Comparison of ENCODE assay signal across 22 cellular contexts in genomic region chr13:112760440-112760839, GRCh38.
A peak's percentile ranks its signal among the peaks of the same experiment; 100 is the strongest.
DNase-seq lines count a peak whose midpoint lies in the region; ATAC-seq, FAIRE-seq and TF ChIP-seq lines count a peak whose summit lies in the region.
"Had no signal": no experiment of that assay in that cellular context is flagged by ENCODE, and none has a peak within 500 bp of the region (broad histone marks: within the 10 kb centered on the region; RNA-seq: fewer than 3 reads in every experiment).

No MANE protein-coding gene starts in this region.

- H3K4me3 ChIP-seq in GM23248 (no peak overlapping the region), astrocyte (ENCODE audit: insufficient read depth, low read depth, low read length) (no peak overlapping the region), fibroblast of mammary gland (ENCODE audit: control insufficient read depth, low read depth, low read length) (no peak overlapping the region), skeletal muscle satellite cell (ENCODE audit: low read length) (no peak overlapping the region)
- H3K4me3 ChIP-seq: GM23338 had no signal

- H3K4me1 ChIP-seq in GM23248 (ENCODE audit: insufficient read depth) (no peaks in the 10 kb centered on the region), astrocyte (ENCODE audit: insufficient read depth, low read length) (no peaks in the 10 kb centered on the region), skeletal muscle satellite cell (ENCODE audit: control insufficient read depth, insufficient read depth, low read length) (peaks cover 6% of the 10 kb centered on the region)

- H3K9me2 ChIP-seq in GM23248 (ENCODE audit: insufficient read depth) = no peaks in the 10 kb centered on the region

- H3F3A ChIP-seq in GM23248 (ENCODE audit: insufficient read depth) = no peaks in the 10 kb centered on the region

- H3K4me2 ChIP-seq in GM23248 (ENCODE audit: unreplicated experiment) (no peak overlapping the region), astrocyte (ENCODE audit: low read length) (no peak overlapping the region), skeletal muscle satellite cell (ENCODE audit: low read length) (peak overlapping the region; percentile 11)
- H3K4me2 ChIP-seq: GM23338 had no signal

- no peaks in the 10 kb centered on the region for H3K27me3 ChIP-seq in GM23248 (replicated peaks; ENCODE audit: insufficient read depth)
- no peaks in the 10 kb centered on the region for H3K27me3 ChIP-seq in astrocyte (ENCODE audit: insufficient read depth, low read length)
- no peaks in the 10 kb centered on the region for H3K27me3 ChIP-seq in skeletal muscle satellite cell (ENCODE audit: control insufficient read depth, insufficient read depth, low read length)
- H3K27me3 ChIP-seq: esophagus squamous epithelium, heart right ventricle had no signal

- H3K9ac ChIP-seq in GM23248 (no peak overlapping the region), astrocyte (ENCODE audit: low read length) (no peak overlapping the region), skeletal muscle satellite cell (ENCODE audit: low read depth, low read length) (no peak overlapping the region)

- no peak overlapping the region for H2AFZ ChIP-seq in GM23248
- no peak overlapping the region for H2AFZ ChIP-seq in astrocyte (ENCODE audit: low read depth, low read length)
- H2AFZ ChIP-seq: GM23338 had no signal

- in situ Hi-C loops in GM23248 (cut with MboI) = no loop called here

- no peaks in the 10 kb centered on the region for H3K27me3 Mint-ChIP-seq in astrocyte (ENCODE audit: low read depth, unreplicated experiment)
- H3K27me3 Mint-ChIP-seq: activated CD4-positive, alpha-beta T cell treated with anti-CD3 and anti-CD28 coated beads, Interleukin-2, amount 10 ng/mL, durations not matched to agents 24 days and 14 days; activated naive CD8-positive, alpha-beta T cell treated with anti-CD3 and anti-CD28 coated beads, Interleukin-2, amount 50 U/mL, for 24 hours; CD8-positive, alpha-beta memory T cell had no signal

- H4K20me1 ChIP-seq in GM23248 (ENCODE audit: insufficient read depth) (no peaks in the 10 kb centered on the region), astrocyte (ENCODE audit: insufficient read depth, low read length) (no peaks in the 10 kb centered on the region)

- WGBS in GM23248 (ENCODE audit: low coverage in 1 of 2, low lambda C conversion rate in 2 of 2, missing lambda C conversion rate in 2 of 2), 2 experiments = 81 to 83% methylated on average over 3 of the region's 3 CpGs

- ATAC-seq in HG03432 (IDR thresholded peaks at IDR 0.05; ENCODE audit: unreplicated experiment) = no peak
- ATAC-seq: activated naive CD8-positive, alpha-beta T cell treated with anti-CD3 and anti-CD28 coated beads, Interleukin-2, amount 50 U/mL, for 24 hours; GM23338; heart right ventricle had no signal

- TF ChIP-seq CTCF in astrocyte (IDR thresholded peaks at IDR 0.05; ENCODE audit: insufficient read depth, low read depth, low read length) = no peak
- no peak for TF ChIP-seq CTCF in fibroblast of mammary gland (conservative IDR thresholded peaks at IDR 0.05; ENCODE audit: control insufficient read depth, insufficient read depth, low read depth, low read length)
- no peak for TF ChIP-seq CTCF in D721Med (IDR thresholded peaks at IDR 0.05; ENCODE audit: insufficient read depth, missing control alignments)

- no peaks in the 10 kb centered on the region for H3K9me3 Mint-ChIP-seq in astrocyte (ENCODE audit: unreplicated experiment)
- H3K9me3 Mint-ChIP-seq: activated CD4-positive, alpha-beta T cell treated with anti-CD3 and anti-CD28 coated beads, Interleukin-2, amount 10 ng/mL, durations not matched to agents 24 days and 14 days; activated naive CD8-positive, alpha-beta T cell treated with anti-CD3 and anti-CD28 coated beads, Interleukin-2, amount 50 U/mL, for 24 hours; CD8-positive, alpha-beta memory T cell; GM23338; immature natural killer cell had no signal

- H3K36me3 Mint-ChIP-seq in astrocyte (ENCODE audit: low read depth, unreplicated experiment) = peaks cover 2% of the 10 kb centered on the region

- no peak for FAIRE-seq in astrocyte (lab: Jason Lieb, UNC)
- no peak for FAIRE-seq in D721Med (lab: Jason Lieb, UNC)
- FAIRE-seq: GM12891, GM19239 had no signal

- H3K4me1 Mint-ChIP-seq in astrocyte (ENCODE audit: low read depth, unreplicated experiment) = peaks cover 23% of the 10 kb centered on the region
- H3K4me1 Mint-ChIP-seq: activated naive CD8-positive, alpha-beta T cell treated with anti-CD3 and anti-CD28 coated beads, Interleukin-2, amount 50 U/mL, for 24 hours; immature natural killer cell had no signal

- DNase-seq in GM23248 (peak; percentile 56), astrocyte (ENCODE audit: low read depth) (peak; percentile 37), fibroblast of mammary gland (ENCODE audit: low read depth) (peak; percentile 66), D721Med (ENCODE audit: insufficient read length, low spot score) (no peak)
- no peak for DNase-seq in activated CD4-positive, alpha-beta T cell treated with anti-CD3 and anti-CD28 coated beads, Interleukin-2, amount 50 U/mL, for 1 hour
- DNase-seq: activated CD4-positive, alpha-beta T cell treated with anti-CD3 and anti-CD28 coated beads, Interleukin-2, amount 10 ng/mL, durations not matched to agents 24 days and 14 days; activated CD8-positive, alpha-beta memory T cell treated with anti-CD3 and anti-CD28 coated beads, Interleukin-2, amount 50 U/mL, for 4 hours; activated naive CD8-positive, alpha-beta T cell treated with anti-CD3 and anti-CD28 coated beads, Interleukin-2, amount 50 U/mL, for 24 hours; CD8-positive, alpha-beta memory T cell; DMS53; esophagus squamous epithelium; heart right ventricle; immature natural killer cell; NCI-H1436 treated with DMSO at 0.1 percent for 48 hours; OCI-M1; Right ventricle myocardium superior; SW 1271 had no signal

- H3K27ac ChIP-seq in GM23248 (no peak overlapping the region), astrocyte (ENCODE audit: low read depth, low read length) (no peak overlapping the region)
- H3K27ac ChIP-seq: heart right ventricle had no signal

- no peaks in the 10 kb centered on the region for H3K79me2 ChIP-seq in GM23248 (ENCODE audit: insufficient read depth)
- no peaks in the 10 kb centered on the region for H3K79me2 ChIP-seq in astrocyte (ENCODE audit: insufficient read depth, low read length)

- no peaks in the 10 kb centered on the region for H3K9me3 ChIP-seq in GM23248 (ENCODE audit: low read depth)
- no peaks in the 10 kb centered on the region for H3K9me3 ChIP-seq in astrocyte (ENCODE audit: insufficient read depth, low read depth, low read length)
- H3K9me3 ChIP-seq in skeletal muscle satellite cell (replicated peaks; ENCODE audit: low read length) = no peaks in the 10 kb centered on the region
- H3K9me3 ChIP-seq: esophagus squamous epithelium had no signal

- H3K27ac Mint-ChIP-seq in astrocyte (ENCODE audit: unreplicated experiment) = no peak overlapping the region
- H3K27ac Mint-ChIP-seq: activated CD4-positive, alpha-beta T cell treated with anti-CD3 and anti-CD28 coated beads, Interleukin-2, amount 10 ng/mL, durations not matched to agents 24 days and 14 days; activated naive CD8-positive, alpha-beta T cell treated with anti-CD3 and anti-CD28 coated beads, Interleukin-2, amount 50 U/mL, for 24 hours; immature natural killer cell had no signal

- no peaks in the 10 kb centered on the region for H3K36me3 ChIP-seq in GM23248 (ENCODE audit: low read depth)
- no peaks in the 10 kb centered on the region for H3K36me3 ChIP-seq in astrocyte (ENCODE audit: insufficient read depth, low read length)
- no peaks in the 10 kb centered on the region for H3K36me3 ChIP-seq in skeletal muscle satellite cell (ENCODE audit: insufficient read depth, low read length)
- H3K36me3 ChIP-seq: esophagus squamous epithelium had no signal

- no peak overlapping the region for H3K4me3 Mint-ChIP-seq in astrocyte (ENCODE audit: unreplicated experiment)
- H3K4me3 Mint-ChIP-seq: activated CD4-positive, alpha-beta T cell treated with anti-CD3 and anti-CD28 coated beads, Interleukin-2, amount 10 ng/mL, durations not matched to agents 24 days and 14 days; activated naive CD8-positive, alpha-beta T cell treated with anti-CD3 and anti-CD28 coated beads, Interleukin-2, amount 50 U/mL, for 24 hours; CD8-positive, alpha-beta memory T cell; GM23338; immature natural killer cell had no signal

Comparison
In these comparisons a context has a peak if more than half of its experiments do, and no peak if none do; other contexts are left out.
1. DNase-seq: peak in GM23248 (single experiment), astrocyte (single experiment) and fibroblast of mammary gland (single experiment); none in D721Med (single experiment) and activated CD4-positive, alpha-beta T cell treated with anti-CD3 and anti-CD28 coated beads, Interleukin-2, amount 50 U/mL, for 1 hour (single experiment).